Comparison of ENCODE assay signal across 20 cellular contexts in the genomic region with DNA sequence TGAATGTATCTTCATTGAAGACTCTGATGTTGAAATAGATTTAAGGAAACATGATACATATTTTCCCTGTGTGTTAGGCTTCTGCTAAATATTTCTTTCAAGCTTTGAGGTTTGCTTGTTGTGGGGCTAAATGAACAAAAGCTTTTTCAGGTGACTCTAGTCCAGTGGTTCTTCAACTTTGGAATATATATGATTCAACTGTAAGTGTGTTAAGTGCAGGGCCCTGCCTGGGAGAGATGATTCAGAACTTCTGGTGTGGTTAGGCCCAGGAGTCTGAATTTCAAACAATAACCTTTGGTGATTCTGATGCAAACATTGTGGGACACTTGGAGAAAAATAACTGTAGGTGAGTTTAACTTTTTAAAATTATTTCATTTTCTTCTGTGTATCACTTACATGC.
DNase-seq lines count a peak whose midpoint lies in the region; TF ChIP-seq lines count a peak whose summit lies in the region.
"Had no signal": no experiment of that assay in that cellular context is flagged by ENCODE, and none has a peak within 500 bp of the region (broad histone marks: within the 10 kb centered on the region; RNA-seq: fewer than 3 reads in every experiment).

No MANE protein-coding gene starts in this region.

- no peak overlapping the region for H3K4me3 ChIP-seq in mammary epithelial cell (replicated peaks in 1 of 3; ENCODE audit: insufficient read depth in 1 of 3, low read depth in 2 of 3, low read length in 3 of 3)
- no peak overlapping the region for H3K4me3 ChIP-seq in breast epithelium
- H3K4me3 ChIP-seq: HAP-1 had no signal

- no peak for TF ChIP-seq POLR2A in breast epithelium (IDR thresholded peaks at IDR 0.05)

- DNase-seq in mammary epithelial cell: peak; percentile 68
- no peak for DNase-seq in breast epithelium (ENCODE audit: low spot score in 2 of 2)
- peak; percentile 1 for DNase-seq in amniotic epithelial cell (ENCODE audit: low read depth)
- peak; percentile 42 for DNase-seq in kidney tubule cell (ENCODE audit: low spot score)
- no peak for DNase-seq in stimulated activated naive CD4-positive, alpha-beta T cell treated with Interleukin-2 at 50 U/mL for 16 hours (lab: John Stamatoyannopoulos, UW)
- no peak for DNase-seq in NCI-H2107 treated with DMSO at 0.1 percent for 48 hours (lab: John Stamatoyannopoulos, UW; ENCODE audit: unreplicated experiment)
- no peak for DNase-seq in Ammon's horn (ENCODE audit: low spot score)
- DNase-seq: BE2C; CD8-positive, alpha-beta memory T cell; DMS 273 treated with DMSO at 0.1 percent for 48 hours; DMS79; GOT3; KG1; MM.1S; NCI-H2029 treated with DMSO at 0.1 percent for 48 hours; NCI-H2227 treated with DMSO at 0.1 percent for 48 hours; NCI-H526 treated with DMSO at 0.1 percent for 48 hours had no signal

- H3K9ac ChIP-seq in mammary epithelial cell (ENCODE audit: insufficient read depth, low read length): no peak overlapping the region

- CTCF ChIA-PET in mammary epithelial cell (lab: Charles Lee; ENCODE audit: low non-redundant PET): no interaction called here

- H3K4me2 ChIP-seq in mammary epithelial cell (ENCODE audit: insufficient read depth, low read depth, low read length): no peak overlapping the region

- H3K4me1 ChIP-seq in mammary epithelial cell (ENCODE audit: insufficient read depth, low read length): no peaks in the 10 kb centered on the region
- no peaks in the 10 kb centered on the region for H3K4me1 ChIP-seq in breast epithelium
- H3K4me1 ChIP-seq: BE2C, HAP-1 had no signal

- H4K20me1 ChIP-seq in mammary epithelial cell (ENCODE audit: insufficient read depth, low read length): no peaks in the 10 kb centered on the region

- H3K27ac ChIP-seq in mammary epithelial cell (ENCODE audit: insufficient read depth, low read depth, low read length) (no peak overlapping the region), breast epithelium (no peak overlapping the region)
- H3K27ac ChIP-seq: 22Rv1, RWPE1 had no signal

- no peaks in the 10 kb centered on the region for H3K9me3 ChIP-seq in mammary epithelial cell (replicated peaks; ENCODE audit: insufficient read depth, low read length)
- H3K9me3 ChIP-seq in breast epithelium: no peaks in the 10 kb centered on the region
- H3K9me3 ChIP-seq: BE2C, HAP-1 had no signal

- H3K79me2 ChIP-seq in mammary epithelial cell (ENCODE audit: insufficient read depth, low read length): no peaks in the 10 kb centered on the region

- H3K36me3 ChIP-seq in mammary epithelial cell (ENCODE audit: insufficient read depth, low read length) (no peaks in the 10 kb centered on the region), breast epithelium (no peaks in the 10 kb centered on the region)
- H3K36me3 ChIP-seq: BE2C, HAP-1 had no signal

- no peak for TF ChIP-seq CTCF in mammary epithelial cell (conservative IDR thresholded peaks at IDR 0.05 in 1 of 2, IDR thresholded peaks at IDR 0.05 in 1 of 2; ENCODE audit: extremely low read depth in 1 of 2, insufficient read depth in 1 of 2, low read depth in 1 of 2, low read length in 2 of 2)
- no peak for TF ChIP-seq CTCF in breast epithelium (IDR thresholded peaks at IDR 0.05)

- dilution Hi-C loops in mammary epithelial cell (cut with HindIII; ENCODE audit: low sequenced_read_pairs): no loop called here

- H2AFZ ChIP-seq in mammary epithelial cell (ENCODE audit: low read depth, low read length): no peak overlapping the region

- no TSS peak for BruUV-seq in mammary epithelial cell (replicated peaks; lab: Mats Ljungman, UMichigan)

- in situ Hi-C loops in mammary epithelial cell (cut with MboI; ENCODE audit: low sequenced_read_pairs in 2 of 2): no loop called here

- intact Hi-C loops in mammary epithelial cell (cut with micrococcal nuclease): no loop called here
- intact Hi-C loops in breast epithelium (cut with DNase I; ENCODE audit: low total_unique reads): no loop called here

- H3K27me3 ChIP-seq in mammary epithelial cell (ENCODE audit: insufficient read depth, low read length) (no peaks in the 10 kb centered on the region), breast epithelium (no peaks in the 10 kb centered on the region)
- H3K27me3 ChIP-seq: BE2C had no signal

Comparison
In these comparisons a context has a peak if more than half of its experiments do, and no peak if none do; other contexts are left out.
1. DNase-seq: peak in mammary epithelial cell (single experiment), amniotic epithelial cell (single experiment) and kidney tubule cell (single experiment); none in breast epithelium (0 of 2), stimulated activated naive CD4-positive, alpha-beta T cell treated with Interleukin-2 at 50 U/mL for 16 hours (single experiment), NCI-H2107 treated with DMSO at 0.1 percent for 48 hours (single experiment) and Ammon's horn (single experiment).